Comparison of ENCODE assay signal across 18 cellular contexts in the genomic region with DNA sequence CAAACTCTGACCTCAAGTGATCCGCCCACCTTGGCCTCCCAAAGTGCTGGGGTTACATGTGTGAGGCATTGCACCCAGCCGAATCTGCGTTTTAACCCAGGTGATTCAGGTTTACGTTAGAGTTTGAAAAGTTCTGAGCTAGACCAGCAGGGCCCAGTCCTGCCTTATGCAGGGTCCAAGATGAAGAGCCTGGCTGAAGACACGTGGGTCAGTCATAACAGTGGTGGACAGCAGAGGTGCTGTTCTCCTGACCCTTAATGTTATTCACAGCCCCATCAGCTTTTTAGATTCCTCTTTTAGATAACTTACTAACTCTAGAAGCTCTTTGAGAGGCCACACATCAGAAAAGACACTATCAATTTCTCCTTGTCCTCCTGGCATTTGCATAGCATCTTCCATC. TPM values are rescaled to one million over a fixed set of nuclear protein-coding genes. Genes with fewer than 3 reads are reported as not detected.
DNase-seq lines count a peak whose midpoint lies in the region; ATAC-seq and TF ChIP-seq lines count a peak whose summit lies in the region.
"Had no signal": no experiment of that assay in that cellular context is flagged by ENCODE, and none has a peak within 500 bp of the region (broad histone marks: within the 10 kb centered on the region; RNA-seq: fewer than 3 reads in every experiment).

No MANE protein-coding gene starts in this region.

- no peak overlapping the region for H2AFZ ChIP-seq in GM23338

- H3K36me3 ChIP-seq in GM23338 (ENCODE audit: insufficient read depth) (no peaks in the 10 kb centered on the region), WERI-Rb-1 (peaks cover 15% of the 10 kb centered on the region), endodermal cell (ENCODE audit: control insufficient read depth, insufficient read depth, low read length) (no peaks in the 10 kb centered on the region), mesendoderm (ENCODE audit: control insufficient read depth, insufficient read depth, low read length) (no peaks in the 10 kb centered on the region)

- 90% methylated on average over 4 to 5 of the region's 5 CpGs for WGBS in endodermal cell (ENCODE audit: insufficient coverage in 1 of 2, insufficient read length in 1 of 2), 2 experiments
- WGBS in mesendoderm (ENCODE audit: extremely low coverage, insufficient coverage, low lambda C conversion rate): no CpG with 5 or more reads among the region's 5 CpGs

- H3K27ac ChIP-seq in GM23338 (ENCODE audit: low read depth) (no peak overlapping the region), WERI-Rb-1 (no peak overlapping the region), endodermal cell (ENCODE audit: low read depth, low read length) (no peak overlapping the region), mesendoderm (ENCODE audit: low read depth, low read length) (no peak overlapping the region)
- H3K27ac ChIP-seq: C4-2B had no signal

- no peak overlapping the region for H3K9ac ChIP-seq in endodermal cell (ENCODE audit: extremely low read depth, low read length, poor library complexity, severe bottlenecking)
- H3K9ac ChIP-seq in mesendoderm (ENCODE audit: low read length): no peak overlapping the region

- ATAC-seq in GM23338 (peak; percentile 27; the same call in 1 of the 3 replicates), GM21619 (IDR thresholded peaks at IDR 0.05; ENCODE audit: unreplicated experiment) (no peak), GM18867 (IDR thresholded peaks at IDR 0.05; ENCODE audit: unreplicated experiment) (no peak), HG03432 (IDR thresholded peaks at IDR 0.05; ENCODE audit: unreplicated experiment) (no peak)

- H3K9me3 Mint-ChIP-seq in GM23338 (no peaks in the 10 kb centered on the region), endodermal cell (no peaks in the 10 kb centered on the region)
- H3K9me3 Mint-ChIP-seq: CD4-positive, alpha-beta T cell had no signal

- peaks cover 1% of the 10 kb centered on the region for H3K27me3 Mint-ChIP-seq in GM23338 (ENCODE audit: insufficient read depth, low read depth, poor library complexity)
- H3K27me3 Mint-ChIP-seq in endodermal cell (ENCODE audit: insufficient read depth): no peaks in the 10 kb centered on the region
- H3K27me3 Mint-ChIP-seq: CD4-positive, alpha-beta T cell had no signal

- no peak overlapping the region for H4K5ac ChIP-seq in mesendoderm (ENCODE audit: low read length)

- H3K79me2 ChIP-seq in GM23338 (replicated peaks; ENCODE audit: insufficient read depth) (peaks cover 3% of the 10 kb centered on the region; the same call in 1 of the 2 replicates), mesendoderm (ENCODE audit: control insufficient read depth, insufficient read depth, low read length) (no peaks in the 10 kb centered on the region)

- H3K23ac ChIP-seq in mesendoderm (ENCODE audit: low read length): no peak overlapping the region

- H3K4me3 ChIP-seq in GM23338 (no peak overlapping the region), WERI-Rb-1 (ENCODE audit: low read depth, low read length) (no peak overlapping the region), endodermal cell (ENCODE audit: low read length) (no peak overlapping the region), mesendoderm (ENCODE audit: low read length) (no peak overlapping the region)

- H3K9me3 ChIP-seq in WERI-Rb-1 (ENCODE audit: severe bottlenecking) (no peaks in the 10 kb centered on the region), endodermal cell (ENCODE audit: control insufficient read depth, low read length) (no peaks in the 10 kb centered on the region)

- no peak overlapping the region for H2BK120ac ChIP-seq in mesendoderm (ENCODE audit: low read depth, low read length)

- peak; percentile 19 for DNase-seq in GM23338 (ENCODE audit: low spot score)
- DNase-seq in WERI-Rb-1: no peak
- DNase-seq in endodermal cell: no peak
- DNase-seq in mesendoderm: peak; percentile 45
- DNase-seq in globus pallidus (ENCODE audit: low spot score): no peak
- DNase-seq: ACHN; AML-193; CD4-positive, alpha-beta T cell; DMS79 treated with DMSO at 0.1 percent for 48 hours; GF-D8; GOT3; H7; Karpas-422; KBM-7 had no signal

- H2AK5ac ChIP-seq in mesendoderm (ENCODE audit: low read length): no peak overlapping the region

- H3K27me3 ChIP-seq in GM23338 (ENCODE audit: insufficient read depth) (no peaks in the 10 kb centered on the region), WERI-Rb-1 (ENCODE audit: insufficient read depth, low read depth, severe bottlenecking) (no peaks in the 10 kb centered on the region), endodermal cell (ENCODE audit: control insufficient read depth, insufficient read depth, low read length, poor library complexity, severe bottlenecking) (no peaks in the 10 kb centered on the region), mesendoderm (ENCODE audit: insufficient read depth, low read length, poor library complexity) (no peaks in the 10 kb centered on the region)

- no peak overlapping the region for H2BK5ac ChIP-seq in mesendoderm (ENCODE audit: low read length)

- H3K4me1 Mint-ChIP-seq in GM23338 (peaks cover 12% of the 10 kb centered on the region), endodermal cell (no peaks in the 10 kb centered on the region)

- H3K9me2 ChIP-seq in GM23338 (ENCODE audit: insufficient read depth): no peaks in the 10 kb centered on the region

- peaks cover 9% of the 10 kb centered on the region; the same call in 2 of the 3 replicates for H3K36me3 Mint-ChIP-seq in GM23338 (ENCODE audit: low read depth)
- no peaks in the 10 kb centered on the region for H3K36me3 Mint-ChIP-seq in endodermal cell (ENCODE audit: low read depth)

- H3K4me1 ChIP-seq in GM23338 (ENCODE audit: insufficient read depth) (no peaks in the 10 kb centered on the region; the same call in 1 of the 2 replicates), endodermal cell (ENCODE audit: control insufficient read depth, insufficient read depth, low read length) (no peaks in the 10 kb centered on the region), mesendoderm (ENCODE audit: control insufficient read depth, low read depth, low read length) (no peaks in the 10 kb centered on the region)

- H3K27ac Mint-ChIP-seq in GM23338: no peak overlapping the region; the same call in 1 of the 2 replicates
- no peak overlapping the region for H3K27ac Mint-ChIP-seq in endodermal cell
- H3K27ac Mint-ChIP-seq: CD4-positive, alpha-beta T cell had no signal

- no peak overlapping the region for H4K8ac ChIP-seq in mesendoderm (ENCODE audit: low read depth, low read length)

- no peak overlapping the region for H3K56ac ChIP-seq in mesendoderm (ENCODE audit: low read length)

- H3K79me1 ChIP-seq in mesendoderm (ENCODE audit: low read length): no peaks in the 10 kb centered on the region

- H2BK15ac ChIP-seq in mesendoderm (replicated peaks; ENCODE audit: low read depth): no peak overlapping the region

- TF ChIP-seq CTCF in GM23338 (conservative IDR thresholded peaks at IDR 0.05; ENCODE audit: low read depth in 2 of 2): peak in 1 of 2 experiments; percentile 25; a peak in 1 of 4 replicates
- 0 out of 2 replicates have a peak, but pooled peaks have one; percentile 8 for TF ChIP-seq CTCF in WERI-Rb-1 (IDR thresholded peaks at IDR 0.05; ENCODE audit: low read depth, low read length)
- TF ChIP-seq CTCF in endodermal cell (conservative IDR thresholded peaks at IDR 0.05): peak; percentile 57

- H4K20me1 ChIP-seq in GM23338 (replicated peaks; ENCODE audit: insufficient read depth): peaks cover 2% of the 10 kb centered on the region; the same call in 1 of the 2 replicates

- H3K4me3 Mint-ChIP-seq in GM23338 (no peak overlapping the region), endodermal cell (no peak overlapping the region)
- H3K4me3 Mint-ChIP-seq: CD4-positive, alpha-beta T cell had no signal

- H3K4me2 ChIP-seq in GM23338: no peak overlapping the region
- H3K4me2 ChIP-seq in mesendoderm (ENCODE audit: low read length): no peak overlapping the region

- H3F3A ChIP-seq in GM23338 (replicated peaks; ENCODE audit: low read depth): no peaks in the 10 kb centered on the region

- no peak overlapping the region for H3K18ac ChIP-seq in mesendoderm (ENCODE audit: low read length)

- no peak overlapping the region for H3K4ac ChIP-seq in mesendoderm (ENCODE audit: low read depth, low read length)

TF ChIP-seq in GM23338, 12 proteins besides CTCF, POLR2A, EP300 and RAD21 (continues in another document):
- TF ChIP-seq ZNF331 (CRISPR knock-in tag; IDR thresholded peaks at IDR 0.05; ENCODE audit: low read depth) (no peak), CREB1 (CRISPR knock-in tag; IDR thresholded peaks at IDR 0.05; ENCODE audit: low read depth) (no peak), NANOG (IDR thresholded peaks at IDR 0.05; ENCODE audit: borderline replicate concordance) (no peak)

RNA-seq across cellular contexts. Expression of gene GNG4, which starts 50.0 kb away (rescaled TPM):
- total RNA-seq in GM23338 (2014; rRNA removed; shearing (Covaris generic)): 49.2 and 53.5 TPM in 2 replicates
- 37.9 and 40.2 TPM in 2 replicates for polyA plus RNA-seq in GM23338 (2016; fragmentation: Nextera tagmentation; extraction: Ambion mirVana)
- total RNA-seq in endodermal cell: 10 to 100 TPM; 13.5 to 14.2 TPM
- polyA plus RNA-seq in endodermal cell (2013, experiment 1 of 2): 23.3 TPM
- 22.1 TPM for polyA plus RNA-seq in endodermal cell (2013, experiment 2 of 2)
- 38.4 TPM for polyA plus RNA-seq in mesendoderm (2013, experiment 1 of 2)
- 39.6 TPM for polyA plus RNA-seq in mesendoderm (2013, experiment 2 of 2)
- total RNA-seq: CD4-positive, alpha-beta T cell had no signal

Comparison
In these comparisons a context has a peak if more than half of its experiments do, and no peak if none do; other contexts are left out.
1. DNase-seq: peak in GM23338 (single experiment) and mesendoderm (single experiment); none in WERI-Rb-1 (single experiment), endodermal cell (single experiment) and globus pallidus (single experiment).